In the genomic region with DNA sequence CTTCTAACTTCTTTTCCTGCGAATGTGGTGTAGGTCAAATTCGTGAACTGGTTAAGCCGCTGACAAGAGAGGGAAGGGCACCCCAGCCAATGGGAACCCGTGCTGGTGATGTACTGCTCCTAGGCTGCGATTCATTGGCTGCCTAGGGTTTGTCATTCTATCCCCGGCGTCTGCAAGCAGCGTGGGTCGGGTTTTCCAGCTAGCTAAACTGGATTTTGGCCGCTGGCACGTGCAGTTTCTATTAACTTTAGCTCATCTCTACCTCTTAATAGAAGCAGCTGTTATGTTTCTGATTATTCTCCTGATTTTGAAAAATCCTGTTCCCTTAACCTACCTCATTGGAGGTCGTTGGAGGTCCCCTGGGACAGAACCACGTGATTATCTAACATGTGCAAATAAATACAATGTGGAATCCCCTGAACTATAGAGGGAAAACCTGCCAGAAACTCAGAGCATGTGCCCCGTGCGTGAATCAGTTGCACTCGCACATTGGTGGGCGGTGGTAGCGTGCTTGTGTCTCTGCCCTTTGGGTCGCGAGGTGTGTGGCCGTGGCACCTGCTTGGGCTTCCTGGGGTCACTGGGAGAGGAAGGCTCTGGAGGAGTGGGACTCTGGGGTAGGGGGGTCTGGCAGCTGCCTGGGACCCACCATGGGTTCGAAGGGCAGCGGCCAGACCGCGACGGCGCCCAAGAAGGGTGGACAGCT, we compare ENCODE assay signal across 8 cellular contexts. TPM values are rescaled to one million over a fixed set of nuclear protein-coding genes. Genes with fewer than 3 reads are reported as not detected.
DNase-seq lines count a peak whose midpoint lies in the region; ATAC-seq and TF ChIP-seq lines count a peak whose summit lies in the region.

No MANE protein-coding gene starts in this region.

- TF ChIP-seq CTCF in OCI-LY7 (conservative IDR thresholded peaks at IDR 0.05; ENCODE audit: low read length): no peak

- peaks cover 19% of the 10 kb centered on the region for H3K36me3 Mint-ChIP-seq in activated T-cell treated with anti-CD3 and anti-CD28 coated beads, Interleukin-2, amount 50 U/mL, for 24 hours (ENCODE audit: low read depth)

- peak overlapping the region; percentile 93 for H3K4me2 ChIP-seq in OCI-LY7 (ENCODE audit: low read length)

- H3K4me1 ChIP-seq in HUES6 (ENCODE audit: control insufficient read depth, insufficient read depth, low read length) (peaks cover 33% of the 10 kb centered on the region), OCI-LY7 (ENCODE audit: insufficient read depth, low read length, poor library complexity, severe bottlenecking) (peaks cover 56% of the 10 kb centered on the region), esophagus (ENCODE audit: control insufficient read depth in 2 of 2, insufficient read depth in 2 of 2, low read length in 1 of 2) (no peaks in the 10 kb centered on the region), mucosa of rectum (ENCODE audit: control insufficient read depth in 2 of 2, insufficient read depth in 2 of 2, low read length in 2 of 2) (peaks cover 17 to 35% of the 10 kb centered on the region in 2 donors)

- peaks cover 34% of the 10 kb centered on the region for H3K79me2 ChIP-seq in OCI-LY7 (ENCODE audit: insufficient read depth, low read depth, low read length)

- H3K4me3 ChIP-seq in HUES6 (ENCODE audit: low read depth, low read length) (peak overlapping the region; percentile 79), OCI-LY7 (ENCODE audit: low read depth, low read length, poor library complexity, severe bottlenecking) (peak overlapping the region; percentile 81), esophagus (ENCODE audit: low read depth in 1 of 2, low read length in 2 of 2) (peak overlapping the region; percentile 62 to 64), mucosa of rectum (ENCODE audit: low read length in 2 of 2) (peak overlapping the region; percentile 81 to 97)

- intact Hi-C loops in OCI-LY7 (cut with micrococcal nuclease; ENCODE audit: unreplicated experiment): loop anchor here (1.0 to 5.0 kb wide), 2 partner anchors 44 to 886 kb away; no protein-coding TSS in a partner anchor

- peak overlapping the region; percentile 74; the same call in 1 of the 2 replicates for H2AFZ ChIP-seq in OCI-LY7 (ENCODE audit: low read length)

- no peaks in the 10 kb centered on the region for H3K27me3 Mint-ChIP-seq in activated T-cell treated with anti-CD3 and anti-CD28 coated beads, Interleukin-2, amount 50 U/mL, for 24 hours

- peak; percentile 84 for DNase-seq in COR-L47 (lab: John Stamatoyannopoulos, UW)
- DNase-seq in OCI-LY7 (ENCODE audit: low spot score): peak; percentile 94
- peak; percentile 82 for DNase-seq in activated T-cell treated with anti-CD3 and anti-CD28 coated beads, Interleukin-2, amount 50 U/mL, for 24 hours
- peak; percentile 57 to 71 for DNase-seq in stimulated activated CD8-positive, alpha-beta memory T cell treated with anti-CD3 and anti-CD28 coated beads, Interleukin-4, amount 100 ng/mL, for 4 hours (ENCODE audit: low read depth in 2 of 2, low spot score in 1 of 2)

- CTCF ChIA-PET in OCI-LY7 (lab: Charles Lee; ENCODE audit: unreplicated experiment): no interaction called here

- no peaks in the 10 kb centered on the region for H3K9me3 Mint-ChIP-seq in activated T-cell treated with anti-CD3 and anti-CD28 coated beads, Interleukin-2, amount 50 U/mL, for 24 hours

- peak overlapping the region; percentile 75 for H3K27ac ChIP-seq in HUES6 (ENCODE audit: low read depth, low read length)
- H3K27ac ChIP-seq in OCI-LY7 (ENCODE audit: low read depth, low read length, poor library complexity, severe bottlenecking): peak overlapping the region; percentile 92
- peak overlapping the region; percentile 99 for H3K27ac ChIP-seq in esophagus (ENCODE audit: low read depth in 2 of 2, low read length in 1 of 2)
- peak overlapping the region; percentile 100 for H3K27ac ChIP-seq in mucosa of rectum (ENCODE audit: low read depth in 2 of 2, low read length in 2 of 2)

- H3K4me3 Mint-ChIP-seq in activated T-cell treated with anti-CD3 and anti-CD28 coated beads, Interleukin-2, amount 50 U/mL, for 24 hours: peak overlapping the region; percentile 89

- H3K9ac ChIP-seq in HUES6 (ENCODE audit: low read length): peak overlapping the region; percentile 91
- H3K9ac ChIP-seq in mucosa of rectum (ENCODE audit: low read depth in 1 of 2, low read length in 2 of 2): peak overlapping the region; percentile 99 to 100

- peaks cover 18% of the 10 kb centered on the region; the same call in 1 of the 2 replicates for H4K20me1 ChIP-seq in OCI-LY7 (ENCODE audit: insufficient read depth, low read length)

- H3K36me3 ChIP-seq in HUES6 (ENCODE audit: control insufficient read depth, insufficient read depth, low read length) (no peaks in the 10 kb centered on the region), OCI-LY7 (ENCODE audit: insufficient read depth, low read length) (peaks cover 25% of the 10 kb centered on the region), esophagus (ENCODE audit: control insufficient read depth in 2 of 2, insufficient read depth in 2 of 2, low read length in 1 of 2) (no peaks in the 10 kb centered on the region), mucosa of rectum (ENCODE audit: control insufficient read depth in 2 of 2, insufficient read depth in 2 of 2, low read length in 2 of 2) (no peaks in the 10 kb centered on the region)

- ATAC-seq in GM21447 (IDR thresholded peaks at IDR 0.05; ENCODE audit: unreplicated experiment): peak; percentile 64

- no peaks in the 10 kb centered on the region for H3K27me3 ChIP-seq in HUES6 (ENCODE audit: control insufficient read depth, insufficient read depth, low read length)
- H3K27me3 ChIP-seq in esophagus (ENCODE audit: control insufficient read depth in 1 of 2, insufficient read depth in 2 of 2, low read length in 2 of 2): no peaks in the 10 kb centered on the region
- no peaks in the 10 kb centered on the region for H3K27me3 ChIP-seq in mucosa of rectum (ENCODE audit: control insufficient read depth in 2 of 2, insufficient read depth in 2 of 2, low read length in 2 of 2)

- H3K4me1 Mint-ChIP-seq in activated T-cell treated with anti-CD3 and anti-CD28 coated beads, Interleukin-2, amount 50 U/mL, for 24 hours (ENCODE audit: low read depth): peaks cover 51% of the 10 kb centered on the region

- POLR2A ChIA-PET in OCI-LY7 (lab: Charles Lee): interaction anchor here (0.6 to 8.9 kb wide), 22 partner anchors 9 to 1306 kb away, joined by 3 to 115 read pairs (median 4); no protein-coding TSS in a partner anchor

- no peaks in the 10 kb centered on the region for H3K9me2 ChIP-seq in OCI-LY7 (ENCODE audit: insufficient read depth, low read length)

- H3K9me3 ChIP-seq in HUES6 (ENCODE audit: control insufficient read depth, insufficient read depth, low read depth, low read length) (no peaks in the 10 kb centered on the region), OCI-LY7 (ENCODE audit: low read length) (no peaks in the 10 kb centered on the region), esophagus (ENCODE audit: control insufficient read depth in 2 of 2, insufficient read depth in 1 of 2, low read depth in 1 of 2, low read length in 1 of 2) (no peaks in the 10 kb centered on the region), mucosa of rectum (ENCODE audit: control insufficient read depth in 2 of 2, low read length in 2 of 2) (no peaks in the 10 kb centered on the region)

- WGBS in esophagus, 2 donors: 1% methylated on average over 26 to 27 of the region's 27 CpGs

- no TSS peak for BruUV-seq in OCI-LY7 (replicated peaks; lab: Mats Ljungman, UMichigan)

- H3K27ac Mint-ChIP-seq in activated T-cell treated with anti-CD3 and anti-CD28 coated beads, Interleukin-2, amount 50 U/mL, for 24 hours: peak overlapping the region; percentile 100

RNA-seq across cellular contexts. Expression of a gene that starts 0.9 kb away (rescaled TPM):
- 25.4 and 28.8 TPM in 2 replicates for total RNA-seq in OCI-LY7 (2014; rRNA removed; shearing (Covaris generic))
- total RNA-seq in OCI-LY7 (2022): 75.1 and 81.0 TPM in 2 replicates
- 10 to 100 TPM; 21.3 to 25.4 TPM for polyA plus RNA-seq in esophagus

Comparison
In these comparisons a context has a peak if more than half of its experiments do, and no peak if none do; other contexts are left out.
1. Peak in every context shown above with its lines: DNase-seq, ATAC-seq, H3K4me3 ChIP-seq and H3K27ac ChIP-seq.